In genomic region chr2:237061356-237061755, GRCh38 we compare ENCODE assay signal across 1 cellular context.
TF ChIP-seq lines count a peak whose summit lies in the region.

No MANE protein-coding gene starts in this region.

TF ChIP-seq in IMR-90, 13 proteins besides CTCF, POLR2A, EP300 and RAD21 (continued from another document):
- TF ChIP-seq ELK1 (IDR thresholded peaks at IDR 0.05; ENCODE audit: borderline replicate concordance, low read depth, low read length) (no peak), USF2 (IDR thresholded peaks at IDR 0.05; ENCODE audit: low read depth, low read length) (no peak), RCOR1 (IDR thresholded peaks at IDR 0.05; ENCODE audit: insufficient replicate concordance, low read length) (no peak), FOS (IDR thresholded peaks at IDR 0.05; ENCODE audit: low read depth, low read length) (no peak), MAFK (IDR thresholded peaks at IDR 0.05; ENCODE audit: low read depth, low read length) (no peak)
